16 cellular contexts compared by ENCODE assay signal in genomic region chr1:76229279-76229977, GRCh38.
DNase-seq lines count a peak whose midpoint lies in the region; ATAC-seq and TF ChIP-seq lines count a peak whose summit lies in the region.
"Had no signal": no experiment of that assay in that cellular context is flagged by ENCODE, and none has a peak within 500 bp of the region (broad histone marks: within the 10 kb centered on the region; RNA-seq: fewer than 3 reads in every experiment).

No MANE protein-coding gene starts in this region.

- H3K9me3 Mint-ChIP-seq in endodermal cell: no peaks in the 10 kb centered on the region
- peaks cover 4% of the 10 kb centered on the region for H3K9me3 Mint-ChIP-seq in nephron progenitor cell

- H3K36me3 Mint-ChIP-seq in endodermal cell (ENCODE audit: low read depth) (no peaks in the 10 kb centered on the region), nephron progenitor cell (ENCODE audit: low read depth) (peaks cover 10% of the 10 kb centered on the region)

- H3K27ac ChIP-seq in HUES48 (ENCODE audit: low read depth, low read length) (peak overlapping the region; percentile 91), endodermal cell (ENCODE audit: low read depth, low read length) (peak overlapping the region; percentile 10)
- H3K27ac ChIP-seq: 22Rv1, SJCRH30 had no signal

- H3K36me3 ChIP-seq in HUES48 (ENCODE audit: control insufficient read depth, insufficient read depth, low read length) (no peaks in the 10 kb centered on the region), endodermal cell (ENCODE audit: control insufficient read depth, insufficient read depth, low read length) (no peaks in the 10 kb centered on the region)
- H3K36me3 ChIP-seq: SJCRH30 had no signal

- no peak overlapping the region for H3K4me3 Mint-ChIP-seq in endodermal cell
- no peak overlapping the region for H3K4me3 Mint-ChIP-seq in nephron progenitor cell

- peaks cover 19% of the 10 kb centered on the region for H3K4me1 Mint-ChIP-seq in endodermal cell
- peaks cover 43% of the 10 kb centered on the region for H3K4me1 Mint-ChIP-seq in nephron progenitor cell

- no peaks in the 10 kb centered on the region for H3K27me3 Mint-ChIP-seq in endodermal cell (ENCODE audit: insufficient read depth)
- no peaks in the 10 kb centered on the region for H3K27me3 Mint-ChIP-seq in nephron progenitor cell (ENCODE audit: low read depth, poor library complexity)

- no peak overlapping the region for H3K4me3 ChIP-seq in HUES48 (ENCODE audit: low read depth, low read length)
- no peak overlapping the region for H3K4me3 ChIP-seq in endodermal cell (ENCODE audit: low read length)
- H3K4me3 ChIP-seq: SJCRH30 had no signal

- H3K27me3 ChIP-seq in HUES48 (ENCODE audit: control insufficient read depth, insufficient read depth, low read length): no peaks in the 10 kb centered on the region
- H3K27me3 ChIP-seq in endodermal cell (ENCODE audit: control insufficient read depth, insufficient read depth, low read length, poor library complexity, severe bottlenecking): peaks cover 17% of the 10 kb centered on the region
- H3K27me3 ChIP-seq: SJCRH30 had no signal

- ATAC-seq in GM19023 (IDR thresholded peaks at IDR 0.05; ENCODE audit: unreplicated experiment) (no peak), sciatic nerve (no peak)

- peaks cover 64% of the 10 kb centered on the region for H3K4me1 ChIP-seq in HUES48 (ENCODE audit: control insufficient read depth, insufficient read depth, low read length)
- no peaks in the 10 kb centered on the region for H3K4me1 ChIP-seq in endodermal cell (ENCODE audit: control insufficient read depth, insufficient read depth, low read length)

- 42 to 70% methylated on average over 4 to 7 of the region's 7 CpGs for WGBS in endodermal cell (ENCODE audit: insufficient coverage in 1 of 2, insufficient read length in 1 of 2), 2 experiments

- TF ChIP-seq CTCF in endodermal cell (conservative IDR thresholded peaks at IDR 0.05) (no peak), nephron progenitor cell (IDR thresholded peaks at IDR 0.05) (no peak)

- H3K9ac ChIP-seq in HUES48 (ENCODE audit: low read depth, low read length) (no peak overlapping the region), endodermal cell (ENCODE audit: extremely low read depth, low read length, poor library complexity, severe bottlenecking) (no peak overlapping the region)

- DNase-seq in DMS153 (lab: John Stamatoyannopoulos, UW) (peak; percentile 7), DMS153 treated with DMSO at 0.1 percent for 48 hours (lab: John Stamatoyannopoulos, UW; ENCODE audit: unreplicated experiment) (no peak), endodermal cell (peak; percentile 51), nephron progenitor cell (no peak), sciatic nerve (ENCODE audit: low spot score) (no peak)
- no peak for DNase-seq in stimulated activated CD4-positive, alpha-beta T cell treated with anti-CD3 and anti-CD28 coated beads, Interleukin-12 subunit alpha, Interleukin-12 subunit beta, amount 100 ng/mL, for 4 hours
- DNase-seq: C1 segment of cervical spinal cord, KG1, NCI-H1105, NCI-H187 treated with DMSO at 0.1 percent for 48 hours, NCI-H446, NCI-H82, SJCRH30 had no signal

- H3K9me3 ChIP-seq in HUES48 (ENCODE audit: control insufficient read depth, insufficient read depth, low read length) (no peaks in the 10 kb centered on the region), endodermal cell (ENCODE audit: control insufficient read depth, low read length) (no peaks in the 10 kb centered on the region)
- H3K9me3 ChIP-seq: SJCRH30 had no signal

- H3K27ac Mint-ChIP-seq in endodermal cell (peak overlapping the region; percentile 18), nephron progenitor cell (peak overlapping the region; percentile 81)

- intact Hi-C loops in sciatic nerve (cut with DNase I): no loop called here

Comparison
In these comparisons a context has a peak if more than half of its experiments do, and no peak if none do; other contexts are left out.
1. DNase-seq: peak in DMS153 (single experiment) and endodermal cell (single experiment); none in DMS153 treated with DMSO at 0.1 percent for 48 hours (single experiment), nephron progenitor cell (single experiment), sciatic nerve (single experiment) and stimulated activated CD4-positive, alpha-beta T cell treated with anti-CD3 and anti-CD28 coated beads, Interleukin-12 subunit alpha, Interleukin-12 subunit beta, amount 100 ng/mL, for 4 hours (single experiment).